In the genomic region with DNA sequence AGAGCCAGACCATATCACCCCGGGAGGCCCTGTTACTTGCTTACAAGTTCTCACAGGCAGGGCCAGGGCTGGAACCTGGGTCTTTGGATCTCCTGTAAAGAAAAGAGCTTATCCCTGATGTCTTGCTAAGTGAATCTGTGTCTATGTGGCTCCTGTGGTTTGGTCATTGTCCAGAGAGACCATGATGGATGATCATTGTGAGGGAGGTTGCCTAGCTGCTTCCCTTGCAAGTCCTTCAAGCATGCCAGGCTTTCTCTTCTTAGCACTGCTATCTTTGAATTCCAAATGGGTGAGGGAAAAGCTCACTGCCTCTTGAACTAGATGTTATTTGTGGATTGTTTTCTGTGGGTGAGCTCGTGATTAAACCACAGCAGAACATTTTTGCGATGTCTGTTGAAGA, we compare ENCODE assay signal across 21 cellular contexts.
DNase-seq lines count a peak whose midpoint lies in the region; FAIRE-seq and TF ChIP-seq lines count a peak whose summit lies in the region.
"Had no signal": no experiment of that assay in that cellular context is flagged by ENCODE, and none has a peak within 500 bp of the region (broad histone marks: within the 10 kb centered on the region; RNA-seq: fewer than 3 reads in every experiment).

No MANE protein-coding gene starts in this region.

- no peak for FAIRE-seq in GM12891 (lab: Jason Lieb, UNC)

- H3K27ac ChIP-seq in angular gyrus (ENCODE audit: low read depth, low read length): peak overlapping the region; percentile 53
- H3K27ac ChIP-seq: hepatocyte, suprapubic skin had no signal

- TF ChIP-seq POLR2A in GM12891 (IDR thresholded peaks at IDR 0.05; ENCODE audit: low read depth, low read length): no peak

- DNase-seq in DMS79 treated with DMSO at 0.1 percent for 48 hours (lab: John Stamatoyannopoulos, UW): peak; percentile 4
- peak; percentile 98 for DNase-seq in foreskin melanocyte
- DNase-seq in pons (ENCODE audit: low spot score): peak; percentile 22
- no peak for DNase-seq in 8988T
- no peak for DNase-seq in GM12891 (ENCODE audit: insufficient read length, low spot score)
- no peak for DNase-seq in NCI-H2196 (lab: John Stamatoyannopoulos, UW; ENCODE audit: unreplicated experiment)
- DNase-seq in cerebellum (ENCODE audit: low spot score): no peak
- DNase-seq: ACHN; activated CD4-positive, alpha-beta T cell treated with anti-CD3 and anti-CD28 coated beads, Interleukin-2, amount 50 U/mL, for 1 hour; activated gamma-delta T cell; amniotic stem cell; CD4-positive, alpha-beta memory T cell; cerebellar nuclear complex; DND-41; mesendoderm; NCI-H1048; NCI-H2029; NCI-H446 treated with DMSO at 0.1 percent for 48 hours had no signal

TF ChIP-seq in GM12891, 5 proteins besides CTCF, POLR2A, EP300 and RAD21:
- no peak for TF ChIP-seq PAX5 (IDR thresholded peaks at IDR 0.05; ENCODE audit: insufficient read depth, low read length, severe bottlenecking)
TF ChIP-seq in GM12891: peak in this region for 0.

Comparison
In these comparisons a context has a peak if more than half of its experiments do, and no peak if none do; other contexts are left out.
1. DNase-seq: peak in DMS79 treated with DMSO at 0.1 percent for 48 hours (single experiment), foreskin melanocyte (single experiment) and pons (single experiment); none in 8988T (single experiment), GM12891 (single experiment), NCI-H2196 (single experiment) and cerebellum (single experiment).